14 cellular contexts compared by ENCODE assay signal in the genomic region with DNA sequence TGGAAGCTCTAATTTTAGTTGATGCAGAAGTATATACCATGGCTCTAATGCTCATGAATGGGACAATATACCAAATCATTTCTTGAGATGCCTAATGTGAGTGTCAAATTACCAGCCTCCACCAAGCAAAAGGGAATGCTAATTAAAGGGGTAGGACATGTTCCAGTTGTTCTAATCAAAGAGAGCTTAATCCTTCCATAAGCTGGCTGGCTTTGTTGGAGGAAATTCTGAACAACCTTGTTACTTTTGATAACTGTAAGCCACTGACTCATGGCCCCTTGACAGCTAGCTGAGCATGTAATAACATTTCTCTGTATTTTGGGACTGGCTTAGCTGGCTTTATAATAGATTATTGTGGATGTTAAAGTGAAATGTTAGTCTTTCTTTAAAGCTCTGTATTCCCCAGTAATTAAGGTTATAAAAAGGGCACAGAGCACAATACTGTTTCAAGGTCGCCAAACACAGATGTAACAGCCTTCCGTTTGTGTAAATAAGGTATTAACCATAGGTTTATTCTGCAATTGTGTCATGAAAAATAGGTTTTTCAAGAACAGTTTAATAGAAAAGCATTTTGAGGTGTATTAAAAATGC.
DNase-seq lines count a peak whose midpoint lies in the region; TF ChIP-seq lines count a peak whose summit lies in the region.
"Had no signal": no experiment of that assay in that cellular context is flagged by ENCODE, and none has a peak within 500 bp of the region (broad histone marks: within the 10 kb centered on the region; RNA-seq: fewer than 3 reads in every experiment).

No MANE protein-coding gene starts in this region.

- H3F3A ChIP-seq in OCI-LY1 (ENCODE audit: insufficient read depth, low read length), result no peaks in the 10 kb centered on the region

- no peaks in the 10 kb centered on the region for H3K36me3 ChIP-seq in OCI-LY1 (ENCODE audit: insufficient read depth, low read length)

- H3K4me2 ChIP-seq in OCI-LY1 (ENCODE audit: low read length), result no peak overlapping the region

- H3K79me2 ChIP-seq in OCI-LY1 (ENCODE audit: insufficient read depth, low read length), result no peaks in the 10 kb centered on the region

- H3K27ac ChIP-seq in OCI-LY1 (ENCODE audit: low read depth, low read length, poor library complexity, severe bottlenecking), result no peak overlapping the region

- H3K4me1 ChIP-seq in OCI-LY1 (ENCODE audit: insufficient read depth, low read length, severe bottlenecking), result peaks cover 8% of the 10 kb centered on the region

- peak; percentile 6 for DNase-seq in COLO829 (ENCODE audit: low spot score)
- peak; percentile 25 for DNase-seq in NCI-H1417 treated with DMSO at 0.1 percent for 48 hours (lab: John Stamatoyannopoulos, UW)
- peak; percentile 48 for DNase-seq in fibroblast of the aortic adventitia (ENCODE audit: low read depth)
- DNase-seq in AG20443 (ENCODE audit: low spot score), result no peak
- no peak for DNase-seq in stimulated activated CD4-positive, alpha-beta T cell treated with anti-CD3 and anti-CD28 coated beads, Interleukin-4, amount 100 ng/mL, for 1 hour
- no peak for DNase-seq in effector CD4-positive, alpha-beta T cell
- DNase-seq in GM19238 (ENCODE audit: insufficient read length, low spot score), result no peak
- DNase-seq: amniotic stem cell; CD8-positive, alpha-beta T cell; NCI-H187; NCI-H774; retina; T-helper 1 cell had no signal

- peak overlapping the region; percentile 62 for H2AFZ ChIP-seq in OCI-LY1 (ENCODE audit: low read length)

- no peaks in the 10 kb centered on the region for H3K9me3 ChIP-seq in OCI-LY1 (ENCODE audit: low read length)

- no peaks in the 10 kb centered on the region for H4K20me1 ChIP-seq in OCI-LY1 (ENCODE audit: insufficient read depth, low read length)

- H3K4me3 ChIP-seq in OCI-LY1 (ENCODE audit: low read depth, low read length, poor library complexity, severe bottlenecking), result no peak overlapping the region
- H3K4me3 ChIP-seq in fibroblast of the aortic adventitia (ENCODE audit: low read depth, low read length), result no peak overlapping the region

- TF ChIP-seq CTCF in OCI-LY1 (IDR thresholded peaks at IDR 0.05; ENCODE audit: low read length) (no peak), fibroblast of the aortic adventitia (IDR thresholded peaks at IDR 0.05; ENCODE audit: insufficient read depth, low read length) (no peak)

- H3K27me3 ChIP-seq in OCI-LY1 (ENCODE audit: insufficient read depth, low read length), result no peaks in the 10 kb centered on the region

- no peak overlapping the region for H3K9ac ChIP-seq in OCI-LY1 (ENCODE audit: low read length)

- no peaks in the 10 kb centered on the region for H3K9me2 ChIP-seq in OCI-LY1 (ENCODE audit: low read depth, low read length)

Comparison
In these comparisons a context has a peak if more than half of its experiments do, and no peak if none do; other contexts are left out.
1. DNase-seq: peak in COLO829 (single experiment), NCI-H1417 treated with DMSO at 0.1 percent for 48 hours (single experiment) and fibroblast of the aortic adventitia (single experiment); none in AG20443 (single experiment), stimulated activated CD4-positive, alpha-beta T cell treated with anti-CD3 and anti-CD28 coated beads, Interleukin-4, amount 100 ng/mL, for 1 hour (single experiment), effector CD4-positive, alpha-beta T cell (single experiment) and GM19238 (single experiment).